Comparison of ENCODE assay signal across 28 cellular contexts in genomic region chr13:42360046-42360445, GRCh38.
"Had no signal": no experiment of that assay in that cellular context is flagged by ENCODE, and none has a peak within 500 bp of the region (broad histone marks: within the 10 kb centered on the region; RNA-seq: fewer than 3 reads in every experiment).

No MANE protein-coding gene starts in this region.

- H3K9me3 ChIP-seq: colonic mucosa, esophagus squamous epithelium, gastrocnemius medialis, heart right ventricle, left lung, lower lobe of right lung, mucosa of descending colon had no signal

- H3K4me3 Mint-ChIP-seq: dendritic cell treated with granulocyte-macrophage colony-stimulating factor and Interleukin-4, amounts not matched to agents 40 ng/mL and 50 ng/mL, for 4 days; effector memory CD8-positive, alpha-beta T cell; endodermal cell; mesothelial cell of epicardium; naive B cell had no signal

- DNase-seq: colonic mucosa; cortex of kidney; effector CD8-positive, alpha-beta T cell; effector memory CD8-positive, alpha-beta T cell; endodermal cell; erythroblast; esophagus squamous epithelium; foreskin fibroblast; foreskin melanocyte; gastrocnemius medialis; glutamatergic neuron; head of caudate nucleus; heart right ventricle; hippocampal formation; left cardiac atrium; left lung; left ventricle myocardium superior; lower lobe of right lung; mesenchymal stem cell; mucosa of descending colon; naive B cell had no signal

- H3K4me3 ChIP-seq: colonic mucosa, esophagus squamous epithelium, gastrocnemius medialis, heart right ventricle, left lung, lower lobe of right lung, mucosa of descending colon had no signal

- H3K9me3 Mint-ChIP-seq: dendritic cell treated with granulocyte-macrophage colony-stimulating factor and Interleukin-4, amounts not matched to agents 40 ng/mL and 50 ng/mL, for 4 days; effector memory CD8-positive, alpha-beta T cell; endodermal cell; mesothelial cell of epicardium had no signal

- H3K36me3 ChIP-seq: colonic mucosa, esophagus squamous epithelium, gastrocnemius medialis, heart right ventricle, left lung, lower lobe of right lung had no signal

- ATAC-seq: effector memory CD8-positive, alpha-beta T cell; esophagus mucosa; gastrocnemius medialis; heart right ventricle; left cardiac atrium; left lung; left ventricle myocardium superior; lower lobe of right lung; mucosa of descending colon had no signal

- H3K27me3 ChIP-seq: colonic mucosa, gastrocnemius medialis, left lung had no signal

- H3K27ac Mint-ChIP-seq: dendritic cell treated with granulocyte-macrophage colony-stimulating factor and Interleukin-4, amounts not matched to agents 40 ng/mL and 50 ng/mL, for 4 days; effector memory CD8-positive, alpha-beta T cell; endodermal cell; mesothelial cell of epicardium had no signal

- H3K4me1 ChIP-seq: colonic mucosa, esophagus squamous epithelium, gastrocnemius medialis, left lung, lower lobe of right lung had no signal

- H3K27me3 Mint-ChIP-seq: dendritic cell treated with granulocyte-macrophage colony-stimulating factor and Interleukin-4, amounts not matched to agents 40 ng/mL and 50 ng/mL, for 4 days; naive B cell had no signal

- H3K27ac ChIP-seq: colonic mucosa, epithelial cell of prostate, esophagus squamous epithelium, gastrocnemius medialis, heart right ventricle, left lung, lower lobe of right lung had no signal

- FAIRE-seq: endometrium, islet of Langerhans, keratinocyte had no signal

- H3K36me3 Mint-ChIP-seq: mesothelial cell of epicardium had no signal
